ENCODE assay signal across 1 cellular context in the genomic region with DNA sequence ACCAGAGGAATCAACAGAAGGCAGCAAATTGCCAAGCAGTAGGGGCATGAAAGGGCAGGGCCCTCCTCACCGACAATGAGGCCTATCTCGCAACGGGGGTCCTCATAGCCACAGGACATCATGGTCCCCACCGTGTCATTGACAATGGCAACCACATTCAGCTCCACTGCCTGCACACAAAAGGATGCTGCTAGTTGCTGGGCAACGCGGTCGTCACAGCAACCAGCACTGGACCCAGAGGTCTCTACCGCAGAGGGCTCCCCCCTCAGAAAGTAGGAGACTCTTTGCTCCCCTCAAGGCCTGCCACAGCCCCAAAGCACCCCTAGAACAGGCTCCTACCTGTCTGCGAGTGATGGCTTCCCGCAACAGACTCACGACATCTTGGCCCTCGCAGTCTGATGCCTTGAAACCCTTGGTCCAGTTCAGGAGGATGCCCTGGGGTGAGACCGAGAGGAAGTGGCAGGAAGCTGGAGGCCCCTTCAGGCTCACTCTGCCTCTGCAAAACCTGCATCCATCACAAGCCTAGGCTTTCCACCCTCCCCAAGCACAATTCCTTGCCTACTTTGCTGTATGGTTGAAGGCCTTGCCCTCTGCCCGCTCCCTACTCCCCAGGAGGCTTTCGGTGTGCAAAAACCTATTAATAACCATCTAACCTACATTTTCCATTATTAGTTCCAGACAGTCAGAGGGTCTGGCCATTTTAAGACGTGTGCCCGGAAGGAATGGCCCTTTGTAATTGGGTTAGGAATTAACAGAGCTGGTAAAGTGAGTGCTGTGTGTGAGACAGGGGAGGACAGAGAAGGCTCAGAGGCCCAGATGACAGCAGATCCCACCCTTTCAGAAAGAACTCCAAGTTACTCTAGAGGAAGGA.
A peak's percentile ranks its signal among the peaks of the same experiment; 100 is the strongest.
TF ChIP-seq lines count a peak whose summit lies in the region.

No MANE protein-coding gene starts in this region.

TF ChIP-seq in SK-N-SH, 30 proteins besides CTCF, POLR2A, EP300 and RAD21 (continued from another document):
- TF ChIP-seq, protein P1, sequence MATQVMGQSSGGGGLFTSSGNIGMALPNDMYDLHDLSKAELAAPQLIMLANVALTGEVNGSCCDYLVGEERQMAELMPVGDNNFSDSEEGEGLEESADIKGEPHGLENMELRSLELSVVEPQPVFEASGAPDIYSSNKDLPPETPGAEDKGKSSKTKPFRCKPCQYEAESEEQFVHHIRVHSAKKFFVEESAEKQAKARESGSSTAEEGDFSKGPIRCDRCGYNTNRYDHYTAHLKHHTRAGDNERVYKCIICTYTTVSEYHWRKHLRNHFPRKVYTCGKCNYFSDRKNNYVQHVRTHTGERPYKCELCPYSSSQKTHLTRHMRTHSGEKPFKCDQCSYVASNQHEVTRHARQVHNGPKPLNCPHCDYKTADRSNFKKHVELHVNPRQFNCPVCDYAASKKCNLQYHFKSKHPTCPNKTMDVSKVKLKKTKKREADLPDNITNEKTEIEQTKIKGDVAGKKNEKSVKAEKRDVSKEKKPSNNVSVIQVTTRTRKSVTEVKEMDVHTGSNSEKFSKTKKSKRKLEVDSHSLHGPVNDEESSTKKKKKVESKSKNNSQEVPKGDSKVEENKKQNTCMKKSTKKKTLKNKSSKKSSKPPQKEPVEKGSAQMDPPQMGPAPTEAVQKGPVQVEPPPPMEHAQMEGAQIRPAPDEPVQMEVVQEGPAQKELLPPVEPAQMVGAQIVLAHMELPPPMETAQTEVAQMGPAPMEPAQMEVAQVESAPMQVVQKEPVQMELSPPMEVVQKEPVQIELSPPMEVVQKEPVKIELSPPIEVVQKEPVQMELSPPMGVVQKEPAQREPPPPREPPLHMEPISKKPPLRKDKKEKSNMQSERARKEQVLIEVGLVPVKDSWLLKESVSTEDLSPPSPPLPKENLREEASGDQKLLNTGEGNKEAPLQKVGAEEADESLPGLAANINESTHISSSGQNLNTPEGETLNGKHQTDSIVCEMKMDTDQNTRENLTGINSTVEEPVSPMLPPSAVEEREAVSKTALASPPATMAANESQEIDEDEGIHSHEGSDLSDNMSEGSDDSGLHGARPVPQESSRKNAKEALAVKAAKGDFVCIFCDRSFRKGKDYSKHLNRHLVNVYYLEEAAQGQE (IDR thresholded peaks at IDR 0.05; ENCODE audit: low read depth, low read length), result no peak
- TF ChIP-seq TCF12 (IDR thresholded peaks at IDR 0.05) (peak; percentile 52; the same call in 1 of the 2 replicates), YY1 (IDR thresholded peaks at IDR 0.05; ENCODE audit: low read depth) (no peak), RFX5 (IDR thresholded peaks at IDR 0.05; ENCODE audit: low read length) (no peak), TAF1 (IDR thresholded peaks at IDR 0.05; ENCODE audit: borderline replicate concordance, low read depth, low read length) (no peak), NFIC (IDR thresholded peaks at IDR 0.05; ENCODE audit: borderline replicate concordance) (no peak)
